Comparison of ENCODE assay signal across 11 cellular contexts in the genomic region with DNA sequence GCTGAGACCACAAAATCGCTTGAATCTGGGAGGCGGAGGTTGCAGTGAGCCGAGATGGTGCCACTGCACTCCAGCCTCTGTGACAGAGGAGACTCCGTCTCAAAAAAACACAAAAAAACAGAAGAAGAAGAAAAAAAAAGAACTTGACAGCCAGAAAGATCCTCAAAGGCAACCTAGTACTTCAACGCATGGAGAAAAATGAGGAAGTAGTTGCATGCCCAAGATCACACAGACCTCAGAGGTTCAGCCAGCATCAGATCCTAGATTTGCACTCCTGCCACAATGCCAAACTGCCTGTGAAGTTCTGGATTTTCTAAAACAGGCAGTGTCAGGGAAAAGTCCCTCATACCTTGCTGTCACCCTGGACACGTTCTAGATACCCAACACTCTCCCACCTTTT. TPM values are rescaled to one million over a fixed set of nuclear protein-coding genes. Genes with fewer than 3 reads are reported as not detected.
DNase-seq lines count a peak whose midpoint lies in the region; ATAC-seq and TF ChIP-seq lines count a peak whose summit lies in the region.
"Had no signal": no experiment of that assay in that cellular context is flagged by ENCODE, and none has a peak within 500 bp of the region (broad histone marks: within the 10 kb centered on the region; RNA-seq: fewer than 3 reads in every experiment).

No MANE protein-coding gene starts in this region.

- H3K4me1 ChIP-seq in neuron (ENCODE audit: insufficient read depth, low read length) = peaks cover 28% of the 10 kb centered on the region

- H3K4me3 Mint-ChIP-seq in T-helper 1 cell treated with Interleukin-12 subunit alpha and Interleukin-12 subunit beta and Interleukin-4 antibody, amounts not matched to agents 30 μg/mL and 1 μg/mL, for 36 hours = peak overlapping the region; percentile 72
- H3K4me3 Mint-ChIP-seq in activated naive CD8-positive, alpha-beta T cell treated with anti-CD3 and anti-CD28 coated beads, Interleukin-2, amount 10 ng/mL, durations not matched to agents 7 days and 5 days = peak overlapping the region; percentile 98

- H3K36me3 ChIP-seq in neuron (ENCODE audit: insufficient read depth, low read length) = no peaks in the 10 kb centered on the region
- no peaks in the 10 kb centered on the region for H3K36me3 ChIP-seq in H7 (replicated peaks; ENCODE audit: control insufficient read depth, insufficient read depth, low read length)
- H3K36me3 ChIP-seq: thoracic aorta had no signal

- no peaks in the 10 kb centered on the region for H3K27me3 Mint-ChIP-seq in T-helper 1 cell treated with Interleukin-12 subunit alpha and Interleukin-12 subunit beta and Interleukin-4 antibody, amounts not matched to agents 30 μg/mL and 1 μg/mL, for 36 hours (ENCODE audit: low read depth)
- no peaks in the 10 kb centered on the region for H3K27me3 Mint-ChIP-seq in activated naive CD8-positive, alpha-beta T cell treated with anti-CD3 and anti-CD28 coated beads, Interleukin-2, amount 10 ng/mL, durations not matched to agents 7 days and 5 days

- peaks cover 8% of the 10 kb centered on the region for H3K36me3 Mint-ChIP-seq in T-helper 1 cell treated with Interleukin-12 subunit alpha and Interleukin-12 subunit beta and Interleukin-4 antibody, amounts not matched to agents 30 μg/mL and 1 μg/mL, for 36 hours (ENCODE audit: low read depth)
- peaks cover 4% of the 10 kb centered on the region for H3K36me3 Mint-ChIP-seq in activated naive CD8-positive, alpha-beta T cell treated with anti-CD3 and anti-CD28 coated beads, Interleukin-2, amount 10 ng/mL, durations not matched to agents 7 days and 5 days

- POLR2A ChIA-PET in activated naive CD8-positive, alpha-beta T cell treated with anti-CD3 and anti-CD28 coated beads, Interleukin-2, amount 10 ng/mL, durations not matched to agents 7 days and 5 days (lab: Charles Lee) = no interaction called here

- H3K27ac Mint-ChIP-seq in T-helper 1 cell treated with Interleukin-12 subunit alpha and Interleukin-12 subunit beta and Interleukin-4 antibody, amounts not matched to agents 30 μg/mL and 1 μg/mL, for 36 hours = no peak overlapping the region
- H3K27ac Mint-ChIP-seq in activated naive CD8-positive, alpha-beta T cell treated with anti-CD3 and anti-CD28 coated beads, Interleukin-2, amount 10 ng/mL, durations not matched to agents 7 days and 5 days = peak overlapping the region; percentile 97

- H3K4me3 ChIP-seq in NB4 (ENCODE audit: low read depth, low read length) (peak overlapping the region; percentile 83), neuron (ENCODE audit: low read length) (peak overlapping the region; percentile 83), H7 (ENCODE audit: insufficient read depth, low read depth, low read length) (no peak overlapping the region)

- peaks cover 40% of the 10 kb centered on the region for H3K4me1 Mint-ChIP-seq in T-helper 1 cell treated with Interleukin-12 subunit alpha and Interleukin-12 subunit beta and Interleukin-4 antibody, amounts not matched to agents 30 μg/mL and 1 μg/mL, for 36 hours (ENCODE audit: low read depth)
- H3K4me1 Mint-ChIP-seq in activated naive CD8-positive, alpha-beta T cell treated with anti-CD3 and anti-CD28 coated beads, Interleukin-2, amount 10 ng/mL, durations not matched to agents 7 days and 5 days = peaks cover 38% of the 10 kb centered on the region

- TF ChIP-seq POLR2A in NB4 (IDR thresholded peaks at IDR 0.05; ENCODE audit: extremely low read depth, insufficient read length) = no peak

- no peaks in the 10 kb centered on the region for H3K27me3 ChIP-seq in neuron (ENCODE audit: insufficient read depth, low read length)
- H3K27me3 ChIP-seq in H7 (ENCODE audit: control insufficient read depth, insufficient read depth, low read length) = no peaks in the 10 kb centered on the region; the same call in 1 of the 2 replicates

- no peak overlapping the region for H2AFZ ChIP-seq in neuron (ENCODE audit: low read depth, low read length)

- no peaks in the 10 kb centered on the region for H3K9me3 Mint-ChIP-seq in T-helper 1 cell treated with Interleukin-12 subunit alpha and Interleukin-12 subunit beta and Interleukin-4 antibody, amounts not matched to agents 30 μg/mL and 1 μg/mL, for 36 hours
- no peaks in the 10 kb centered on the region for H3K9me3 Mint-ChIP-seq in activated naive CD8-positive, alpha-beta T cell treated with anti-CD3 and anti-CD28 coated beads, Interleukin-2, amount 10 ng/mL, durations not matched to agents 7 days and 5 days

- no peaks in the 10 kb centered on the region for H3K9me3 ChIP-seq in neuron (ENCODE audit: low read length)
- H3K9me3 ChIP-seq: thoracic aorta had no signal

- no peak for DNase-seq in T-helper 1 cell
- peak; percentile 87 for DNase-seq in NB4 (ENCODE audit: low read depth)
- no peak for DNase-seq in activated naive CD8-positive, alpha-beta T cell treated with anti-CD3 and anti-CD28 coated beads, Interleukin-2, amount 10 ng/mL, durations not matched to agents 7 days and 5 days
- DNase-seq in H7 = no peak
- DNase-seq in omental fat pad (ENCODE audit: low spot score) = no peak
- DNase-seq in AG08395 (ENCODE audit: low spot score) = no peak
- DNase-seq: islet precursor cell, NCI-H774 had no signal

- TF ChIP-seq CTCF in NB4 (IDR thresholded peaks at IDR 0.05; ENCODE audit: low read depth, low read length) (no peak), omental fat pad (IDR thresholded peaks at IDR 0.05) (no peak)

- ATAC-seq in activated naive CD8-positive, alpha-beta T cell treated with anti-CD3 and anti-CD28 coated beads, Interleukin-2, amount 10 ng/mL, durations not matched to agents 7 days and 5 days (ENCODE audit: low read depth) = no peak
- no peak for ATAC-seq in omental fat pad (ENCODE audit: low FRiP score)

RNA-seq across cellular contexts. Expression of a gene that starts 1.5 kb away (rescaled TPM):
- total RNA-seq in activated naive CD8-positive, alpha-beta T cell treated with anti-CD3 and anti-CD28 coated beads, Interleukin-2, amount 10 ng/mL, durations not matched to agents 7 days and 5 days = 10 to 100 TPM; 22.9 to 29.9 TPM
- 17.9 and 22.4 TPM in 2 replicates for total RNA-seq in H7 (2014; rRNA removed; shearing (Covaris generic))
- 10 to 100 TPM in 2 of 4 donors, 1 to 10 TPM in 2; 9.5 to 18.4 (median 13.1) TPM for total RNA-seq in omental fat pad

RNA-seq across cellular contexts. Expression of a gene that starts 1.7 kb away (rescaled TPM):
- total RNA-seq in activated naive CD8-positive, alpha-beta T cell treated with anti-CD3 and anti-CD28 coated beads, Interleukin-2, amount 10 ng/mL, durations not matched to agents 7 days and 5 days = 10 to 100 TPM in 1 of 2 experiments, 1 to 10 TPM in 1; 9.4 to 10.6 TPM
- 11.1 and 12.9 TPM in 2 replicates for total RNA-seq in H7 (2014; rRNA removed; shearing (Covaris generic))
- total RNA-seq in omental fat pad = 10 to 100 TPM in 3 of 4 donors, 1 to 10 TPM in 1; 9.8 to 20.2 (median 10.5) TPM

RNA-seq across cellular contexts. Expression of a gene that starts 50.3 kb away (rescaled TPM):
- total RNA-seq in activated naive CD8-positive, alpha-beta T cell treated with anti-CD3 and anti-CD28 coated beads, Interleukin-2, amount 10 ng/mL, durations not matched to agents 7 days and 5 days = 10 to 100 TPM; 43.6 to 53.2 TPM
- total RNA-seq in H7 (2014; rRNA removed; shearing (Covaris generic)) = 60.0 and 66.4 TPM in 2 replicates
- 10 to 100 TPM; 31.6 to 38.1 (median 37.3) TPM for total RNA-seq in omental fat pad
